ENCODE assay signal across 8 cellular contexts in the genomic region with DNA sequence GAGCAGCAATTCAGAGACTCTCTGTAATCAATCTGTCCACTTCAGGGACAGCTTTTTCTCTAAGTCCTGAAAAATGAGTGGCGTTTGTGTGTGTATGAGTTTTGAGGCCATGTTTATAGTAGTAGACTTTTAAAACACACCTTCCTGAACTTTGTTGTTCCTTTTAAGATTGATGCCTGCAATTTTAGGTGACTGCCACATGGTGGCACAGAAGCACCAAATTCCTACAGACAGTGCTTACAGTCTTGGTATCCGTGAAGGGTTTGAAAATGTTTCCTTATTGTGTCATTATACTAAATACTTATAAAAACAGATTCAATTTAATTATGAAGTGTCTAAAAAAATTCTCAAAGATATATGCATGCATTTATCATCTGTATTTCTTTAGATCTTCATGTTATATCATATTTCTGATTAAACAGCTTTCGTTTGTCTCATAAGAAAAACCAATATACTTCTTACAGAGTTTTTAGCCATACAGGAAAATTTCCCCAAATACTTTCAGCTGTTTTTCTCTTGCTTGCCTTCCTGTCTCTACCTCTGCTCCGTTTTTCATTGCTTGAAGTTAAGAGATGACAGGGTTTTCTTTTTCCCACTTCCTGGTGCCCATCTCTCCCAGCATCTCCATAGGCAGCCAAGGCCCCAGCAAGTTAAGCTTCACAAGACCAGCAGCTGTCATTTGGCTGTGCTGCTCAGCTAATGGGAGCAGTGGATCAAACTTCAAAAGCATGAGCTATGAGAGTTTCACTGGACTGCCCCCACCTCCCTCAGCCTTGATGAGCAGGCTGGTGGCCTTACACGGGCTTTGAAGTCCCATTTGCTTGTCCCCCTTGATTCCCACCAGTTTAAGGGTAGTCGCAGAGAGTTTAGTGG.
DNase-seq lines count a peak whose midpoint lies in the region; ATAC-seq and TF ChIP-seq lines count a peak whose summit lies in the region.

No MANE protein-coding gene starts in this region.

- H3K79me2 ChIP-seq in trophoblast cell (ENCODE audit: control insufficient read depth, insufficient read depth, low read length, poor library complexity), result no peaks in the 10 kb centered on the region

- H3K4me3 ChIP-seq in dorsolateral prefrontal cortex (no peak overlapping the region), trophoblast cell (ENCODE audit: low read depth, low read length) (no peak overlapping the region)
- no peak overlapping the region for H3K4me3 ChIP-seq in CD8-positive, alpha-beta memory T cell (ENCODE audit: low read length)

- no peaks in the 10 kb centered on the region for H3K27me3 Mint-ChIP-seq in immature natural killer cell (ENCODE audit: low read depth in 3 of 3)
- peaks cover 0 to 2% of the 10 kb centered on the region in 2 donors for H3K27me3 Mint-ChIP-seq in CD8-positive, alpha-beta memory T cell

- H2AFZ ChIP-seq in trophoblast cell (ENCODE audit: insufficient read depth, low read length, poor library complexity), result no peak overlapping the region

- DNase-seq in GM13977 (ENCODE audit: low spot score) (peak; percentile 44), NCI-H146 (lab: John Stamatoyannopoulos, UW) (peak; percentile 20), dorsolateral prefrontal cortex (no peak), trophoblast cell (peak; percentile 4 to 66), immature natural killer cell (no peak)
- no peak for DNase-seq in CD8-positive, alpha-beta memory T cell

- H3K9ac ChIP-seq in trophoblast cell (ENCODE audit: low read length), result no peak overlapping the region

- WGBS in trophoblast cell (ENCODE audit: extremely low coverage, insufficient coverage, insufficient read length), result no CpG with 5 or more reads among the region's 6 CpGs

- H3K9me3 ChIP-seq in trophoblast cell (ENCODE audit: insufficient read depth, low read depth, low read length), result peaks cover 2% of the 10 kb centered on the region
- no peaks in the 10 kb centered on the region for H3K9me3 ChIP-seq in CD8-positive, alpha-beta memory T cell (ENCODE audit: low read length)

- H2BK12ac ChIP-seq in trophoblast cell (ENCODE audit: low read length), result peak overlapping the region; percentile 43

- no peaks in the 10 kb centered on the region for H3K36me3 Mint-ChIP-seq in immature natural killer cell
- no peaks in the 10 kb centered on the region for H3K36me3 Mint-ChIP-seq in CD8-positive, alpha-beta memory T cell

- no peak overlapping the region for H2BK120ac ChIP-seq in trophoblast cell (ENCODE audit: insufficient read depth, low read length, poor library complexity)

- no peak overlapping the region for H2AK5ac ChIP-seq in trophoblast cell (ENCODE audit: low read length)

- no peak overlapping the region for H2BK5ac ChIP-seq in trophoblast cell (ENCODE audit: low read depth, low read length, poor library complexity)

- no peak overlapping the region for H3K23ac ChIP-seq in trophoblast cell (ENCODE audit: low read length)

- H3K18ac ChIP-seq in trophoblast cell (ENCODE audit: low read length), result no peak overlapping the region

- TF ChIP-seq CTCF in 22Rv1 (IDR thresholded peaks at IDR 0.05) (peak; percentile 68), GM13977 (IDR thresholded peaks at IDR 0.05; ENCODE audit: extremely low read depth, insufficient read depth, missing control alignments) (peak; percentile 86), dorsolateral prefrontal cortex (IDR thresholded peaks at IDR 0.05 in 54 of 56, conservative IDR thresholded peaks at IDR 0.05 in 2 of 56; ENCODE audit: low read depth in 1 of 56, partially characterized antibody in 56 of 56) (peak in 49 of 56 donors; percentile 15 to 65 (median 41))

- H3K4me1 ChIP-seq in trophoblast cell (ENCODE audit: control insufficient read depth in 1 of 2, insufficient read depth in 2 of 2, low read length in 2 of 2), result peaks cover 0 to 6% of the 10 kb centered on the region in 2 experiments
- H3K4me1 ChIP-seq in CD8-positive, alpha-beta memory T cell (ENCODE audit: insufficient read depth, low read length), result no peaks in the 10 kb centered on the region

- H3K4me2 ChIP-seq in trophoblast cell (ENCODE audit: low read length), result no peak overlapping the region

- H3K27me3 ChIP-seq in dorsolateral prefrontal cortex, result no peaks in the 10 kb centered on the region
- no peaks in the 10 kb centered on the region for H3K27me3 ChIP-seq in trophoblast cell (ENCODE audit: insufficient read depth, low read length)
- H3K27me3 ChIP-seq in CD8-positive, alpha-beta memory T cell (ENCODE audit: insufficient read depth, low read length, poor library complexity, severe bottlenecking), result no peaks in the 10 kb centered on the region

- H3K4me3 Mint-ChIP-seq in immature natural killer cell, result no peak overlapping the region
- H3K4me3 Mint-ChIP-seq in CD8-positive, alpha-beta memory T cell, result no peak overlapping the region

- no peaks in the 10 kb centered on the region for H3K36me3 ChIP-seq in trophoblast cell (ENCODE audit: control insufficient read depth in 1 of 2, insufficient read depth in 2 of 2, low read length in 2 of 2)
- H3K36me3 ChIP-seq in CD8-positive, alpha-beta memory T cell (ENCODE audit: insufficient read depth, low read length), result no peaks in the 10 kb centered on the region

- H3K27ac Mint-ChIP-seq in immature natural killer cell, result no peak overlapping the region
- H3K27ac Mint-ChIP-seq in CD8-positive, alpha-beta memory T cell, result no peak overlapping the region

- in situ Hi-C loops in GM13977 (cut with MboI; ENCODE audit: low pct_unique_long_range_greater_than_20kb, low sequenced_read_pairs, unreplicated experiment), result loop anchor here (10.0 kb wide), 1 partner anchor 1206 kb away; no protein-coding TSS in a partner anchor

- H3K79me1 ChIP-seq in trophoblast cell (ENCODE audit: low read length), result peaks cover 4% of the 10 kb centered on the region

- H3K27ac ChIP-seq in 22Rv1 (no peak overlapping the region), dorsolateral prefrontal cortex (no peak overlapping the region), trophoblast cell (ENCODE audit: low read depth, low read length) (no peak overlapping the region)
- H3K27ac ChIP-seq in CD8-positive, alpha-beta memory T cell (ENCODE audit: low read depth, low read length), result no peak overlapping the region

- CTCF ChIA-PET in CD8-positive, alpha-beta memory T cell (lab: Charles Lee), result no interaction called here

- ATAC-seq in HG03520 (IDR thresholded peaks at IDR 0.05; ENCODE audit: unreplicated experiment), result no peak

- peak overlapping the region; percentile 31 for H4K91ac ChIP-seq in trophoblast cell (ENCODE audit: low read depth, low read length)

- no peak overlapping the region for H4K8ac ChIP-seq in trophoblast cell (ENCODE audit: low read depth, low read length)

- no peaks in the 10 kb centered on the region for H3K4me1 Mint-ChIP-seq in immature natural killer cell
- H3K4me1 Mint-ChIP-seq in CD8-positive, alpha-beta memory T cell, result no peaks in the 10 kb centered on the region

- POLR2A ChIA-PET in CD8-positive, alpha-beta memory T cell (lab: Charles Lee), result no interaction called here

- no peak overlapping the region for H3K4ac ChIP-seq in trophoblast cell (ENCODE audit: low read depth, low read length)

- no peak overlapping the region for H4K12ac ChIP-seq in trophoblast cell (ENCODE audit: low read depth, low read length)

- H3K14ac ChIP-seq in trophoblast cell (ENCODE audit: low read length), result no peak overlapping the region

- intact Hi-C loops in dorsolateral prefrontal cortex (cut with DNase I), result no loop called here

- peaks cover 0 to 4% (median 1%) of the 10 kb centered on the region in 6 donors for H3K9me3 Mint-ChIP-seq in immature natural killer cell
- H3K9me3 Mint-ChIP-seq in CD8-positive, alpha-beta memory T cell, result peaks cover 0 to 4% (median 0%) of the 10 kb centered on the region in 5 donors

Comparison
In these comparisons a context has a peak if more than half of its experiments do, and no peak if none do; other contexts are left out.
1. DNase-seq: peak in GM13977 (single experiment), NCI-H146 (single experiment) and trophoblast cell (2 of 2); none in dorsolateral prefrontal cortex (0 of 10), immature natural killer cell (0 of 3) and CD8-positive, alpha-beta memory T cell (0 of 5).
2. Peak in every context shown above with its lines, with median percentiles within 50 percentile points of each other: CTCF ChIP-seq.